Comparison of ENCODE assay signal across 8 cellular contexts in genomic region chr10:102117391-102118159, GRCh38. TPM values are rescaled to one million over a fixed set of nuclear protein-coding genes. Genes with fewer than 3 reads are reported as not detected.
DNase-seq lines count a peak whose midpoint lies in the region; ATAC-seq, FAIRE-seq and TF ChIP-seq lines count a peak whose summit lies in the region.

No MANE protein-coding gene starts in this region.

- H3K9me3 ChIP-seq in AG04450 (ENCODE audit: control insufficient read depth, insufficient read depth, low read length): no peaks in the 10 kb centered on the region
- H3K9me3 ChIP-seq in H1 (ENCODE audit: insufficient read depth in 2 of 2, low read depth in 1 of 2, low read length in 1 of 2): no peaks in the 10 kb centered on the region

- H2BK15ac ChIP-seq in H1 (ENCODE audit: low read length): peak overlapping the region; percentile 97
- no peak overlapping the region for H2BK15ac ChIP-seq in mesendoderm (replicated peaks; ENCODE audit: low read depth)

- H2AFZ ChIP-seq in H1 (ENCODE audit: low read length): no peak overlapping the region

- no peak for TF ChIP-seq POLR2A in H1 (IDR thresholded peaks at IDR 0.05; ENCODE audit: control extremely low read depth in 1 of 2, low read depth in 2 of 2, low read length in 2 of 2)

- ATAC-seq in GM21576 (IDR thresholded peaks at IDR 0.05; ENCODE audit: unreplicated experiment): no peak

- peak; percentile 66 for FAIRE-seq in H1 (lab: Jason Lieb, UNC)

- peaks cover 14% of the 10 kb centered on the region in 2 experiments for H4K20me1 ChIP-seq in H1 (replicated peaks in 1 of 2; ENCODE audit: control insufficient read depth in 1 of 2, insufficient read depth in 2 of 2, low read length in 2 of 2)

- H3K56ac ChIP-seq in H1 (replicated peaks; ENCODE audit: insufficient read length, low read depth, low read length): peak overlapping the region; percentile 34
- H3K56ac ChIP-seq in mesendoderm (ENCODE audit: low read length): peak overlapping the region; percentile 73

- peaks cover 8% of the 10 kb centered on the region for H3K36me3 Mint-ChIP-seq in activated CD4-positive, alpha-beta memory T cell treated with anti-CD3 and anti-CD28 coated beads, Interleukin-2, amount 10 ng/mL, durations not matched to agents 7 days and 5 days (ENCODE audit: low read depth)

- H2BK20ac ChIP-seq in H1 (ENCODE audit: low read length): peak overlapping the region; percentile 94

- H4K8ac ChIP-seq in H1 (ENCODE audit: extremely low read depth, insufficient read depth, low read length) (peak overlapping the region; percentile 47), mesendoderm (ENCODE audit: low read depth, low read length) (no peak overlapping the region)

- H3K4me2 ChIP-seq in H1 (ENCODE audit: insufficient read depth in 1 of 2, low read depth in 2 of 2, low read length in 2 of 2) (peak overlapping the region; percentile 65 to 94), mesendoderm (ENCODE audit: low read length) (peak overlapping the region; percentile 21)

- H2BK120ac ChIP-seq in H1 (replicated peaks; ENCODE audit: low read depth, low read length): peak overlapping the region; percentile 77
- no peak overlapping the region for H2BK120ac ChIP-seq in mesendoderm (ENCODE audit: low read depth, low read length)

- 31% methylated on average over 9 of the region's 12 CpGs; no CpG with 5 or more reads in 1 of the 2 experiments for WGBS in H1 (ENCODE audit: extremely low coverage in 1 of 2, insufficient coverage in 1 of 2, insufficient read length in 1 of 2, insufficient replicate concordance in 2 of 2, low coverage in 1 of 2, low lambda C conversion rate in 2 of 2, missing lambda C conversion rate in 1 of 2), 2 experiments
- WGBS in mesendoderm (ENCODE audit: extremely low coverage, insufficient coverage, low lambda C conversion rate): no CpG with 5 or more reads among the region's 12 CpGs

- H2AK5ac ChIP-seq in H1 (ENCODE audit: low read depth, low read length): peak overlapping the region; percentile 96
- peak overlapping the region; percentile 78 for H2AK5ac ChIP-seq in mesendoderm (ENCODE audit: low read length)

- H3K14ac ChIP-seq in H1 (ENCODE audit: insufficient read length): no peak overlapping the region

- H3K79me2 ChIP-seq in H1 (ENCODE audit: control insufficient read depth in 1 of 2, insufficient read depth in 2 of 2, low read length in 2 of 2) (peaks cover 23 to 60% of the 10 kb centered on the region in 2 experiments), mesendoderm (ENCODE audit: control insufficient read depth, insufficient read depth, low read length) (peaks cover 55% of the 10 kb centered on the region)

- H3K18ac ChIP-seq in H1 (ENCODE audit: extremely low read depth, low read length) (peak overlapping the region; percentile 98), mesendoderm (ENCODE audit: low read length) (peak overlapping the region; percentile 1)

- peak overlapping the region in 3 of 4 experiments; percentile 42 to 55 (median 46); a peak in 5 of 7 replicates for H3K9ac ChIP-seq in H1 (replicated peaks in 1 of 4; ENCODE audit: extremely low read depth in 1 of 4, low read depth in 3 of 4, low read length in 3 of 4)
- peak overlapping the region; percentile 40 for H3K9ac ChIP-seq in mesendoderm (ENCODE audit: low read length)

- TF ChIP-seq EP300 in H1 (IDR thresholded peaks at IDR 0.05; ENCODE audit: borderline replicate concordance in 1 of 2, low read depth in 2 of 2, low read length in 2 of 2): no peak

- peak overlapping the region; percentile 91 for H3K27ac Mint-ChIP-seq in activated CD4-positive, alpha-beta memory T cell treated with anti-CD3 and anti-CD28 coated beads, Interleukin-2, amount 10 ng/mL, durations not matched to agents 7 days and 5 days

- H3K36me3 ChIP-seq in H1 (ENCODE audit: control insufficient read depth in 2 of 4, insufficient read depth in 4 of 4, low read length in 3 of 4) (no peaks in the 10 kb centered on the region), mesendoderm (ENCODE audit: control insufficient read depth, insufficient read depth, low read length) (no peaks in the 10 kb centered on the region)

- no peaks in the 10 kb centered on the region for H3K27me3 Mint-ChIP-seq in activated CD4-positive, alpha-beta memory T cell treated with anti-CD3 and anti-CD28 coated beads, Interleukin-2, amount 10 ng/mL, durations not matched to agents 7 days and 5 days

- H3K23ac ChIP-seq in H1 (ENCODE audit: insufficient read length) (no peak overlapping the region), mesendoderm (ENCODE audit: low read length) (peak overlapping the region; percentile 70)

- H3K4me1 ChIP-seq in H1 (replicated peaks in 1 of 4; ENCODE audit: control insufficient read depth in 3 of 4, insufficient read depth in 4 of 4, low read length in 3 of 4) (peaks cover 30 to 56% (median 35%) of the 10 kb centered on the region in 4 experiments), mesendoderm (ENCODE audit: control insufficient read depth, low read depth, low read length) (peaks cover 33% of the 10 kb centered on the region)

- DNase-seq in AG04450 (ENCODE audit: low read depth, low spot score) (peak; percentile 41), H4 (ENCODE audit: low spot score) (peak; percentile 89), NCI-H69 (lab: John Stamatoyannopoulos, UW) (peak; percentile 94), H1 (ENCODE audit: low read depth in 1 of 2, low spot score in 2 of 2) (peak in 1 of 2 experiments; percentile 73), mesendoderm (peak; percentile 79)
- DNase-seq in activated CD4-positive, alpha-beta memory T cell treated with anti-CD3 and anti-CD28 coated beads, Interleukin-2, amount 10 ng/mL, durations not matched to agents 7 days and 5 days: peak; percentile 72
- peak; percentile 37 for DNase-seq in stimulated activated CD8-positive, alpha-beta memory T cell treated with anti-CD3 and anti-CD28 coated beads, Interleukin-12 subunit alpha, Interleukin-12 subunit beta, amount 100 ng/mL, for 4 hours (ENCODE audit: low read depth)

- TF ChIP-seq CTCF in AG04450 (IDR thresholded peaks at IDR 0.05; ENCODE audit: low read depth, low read length) (peak; percentile 34), H1 (IDR thresholded peaks at IDR 0.05; ENCODE audit: control extremely low read depth in 1 of 3, insufficient read depth in 1 of 3, low read depth in 1 of 3, low read length in 3 of 3) (peak; percentile 24 to 46 (median 30); a peak in 3 of 4 replicates)

- H4K5ac ChIP-seq in H1 (ENCODE audit: insufficient read length, low read depth, low read length) (peak overlapping the region; percentile 73), mesendoderm (ENCODE audit: low read length) (no peak overlapping the region)

- H3K27me3 ChIP-seq in AG04450 (ENCODE audit: control insufficient read depth, insufficient read depth, low read length) (no peaks in the 10 kb centered on the region), H1 (replicated peaks in 1 of 4; ENCODE audit: control insufficient read depth in 3 of 4, extremely low read depth in 1 of 4, insufficient read depth in 3 of 4, low read length in 3 of 4) (no peaks in the 10 kb centered on the region), mesendoderm (ENCODE audit: insufficient read depth, low read length, poor library complexity) (no peaks in the 10 kb centered on the region)

- POLR2A ChIA-PET in AG04450 (lab: Yijun Ruan, JAX): no interaction called here
- POLR2A ChIA-PET in activated CD4-positive, alpha-beta memory T cell treated with anti-CD3 and anti-CD28 coated beads, Interleukin-2, amount 10 ng/mL, durations not matched to agents 7 days and 5 days (lab: Charles Lee): interaction anchor here (0.9 to 2.6 kb wide), 8 partner anchors 18 to 529 kb away, joined by 3 to 8 read pairs (median 4); partner anchors contain the start of genes C10orf95, NOLC1 and OGA
- POLR2A ChIA-PET in H1 (lab: Charles Lee; ENCODE audit: partially characterized antibody): interaction anchor here (0.6 to 5.0 kb wide), 13 partner anchors 9 to 319 kb away, joined by 3 to 30 read pairs (median 5); partner anchors contain the start of genes ARMH3, NOLC1 and PPRC1

- peak overlapping the region; percentile 100 for H2BK12ac ChIP-seq in H1 (ENCODE audit: low read depth, low read length)

- no peaks in the 10 kb centered on the region for H3K9me3 Mint-ChIP-seq in activated CD4-positive, alpha-beta memory T cell treated with anti-CD3 and anti-CD28 coated beads, Interleukin-2, amount 10 ng/mL, durations not matched to agents 7 days and 5 days

- H3K4ac ChIP-seq in H1 (replicated peaks; ENCODE audit: insufficient read length, low read depth, low read length) (peak overlapping the region; percentile 89), mesendoderm (ENCODE audit: low read depth, low read length) (peak overlapping the region; percentile 4)

- TF ChIP-seq RAD21 in H1 (IDR thresholded peaks at IDR 0.05 in 1 of 2, conservative IDR thresholded peaks at IDR 0.05 in 1 of 2; ENCODE audit: low read depth in 2 of 2, low read length in 2 of 2): 0 out of 4 replicates have a peak, but pooled peaks of 1 of the 2 experiments have one; percentile 4

- CTCF ChIA-PET in AG04450 (lab: Charles Lee): interaction anchor here (0.6 to 0.8 kb wide), 2 partner anchors 50 to 52 kb away, joined by 3 read pairs; no protein-coding TSS in a partner anchor
- CTCF ChIA-PET in activated CD4-positive, alpha-beta memory T cell treated with anti-CD3 and anti-CD28 coated beads, Interleukin-2, amount 10 ng/mL, durations not matched to agents 7 days and 5 days (lab: Charles Lee): interaction anchor here (1.2 kb wide), 1 partner anchor 61 kb away, joined by 4 read pairs; no protein-coding TSS in a partner anchor
- CTCF ChIA-PET in H1 (lab: Charles Lee; ENCODE audit: partially characterized antibody): interaction anchor here (1.0 to 1.9 kb wide), 8 partner anchors 10 to 282 kb away, joined by 3 to 5 read pairs (median 4); no protein-coding TSS in a partner anchor

- peak overlapping the region; percentile 98 for H2BK5ac ChIP-seq in H1 (ENCODE audit: low read depth, low read length)
- H2BK5ac ChIP-seq in mesendoderm (ENCODE audit: low read length): peak overlapping the region; percentile 70

- H3K27ac ChIP-seq in AG04450 (ENCODE audit: low read depth, low read length) (peak overlapping the region; percentile 89), H1 (ENCODE audit: low read depth, low read length) (peak overlapping the region; percentile 75), mesendoderm (ENCODE audit: low read depth, low read length) (peak overlapping the region; percentile 48)

- H3K4me3 ChIP-seq in AG04450 (ENCODE audit: low read depth, low read length) (peak overlapping the region; percentile 91), H1 (ENCODE audit: extremely low read depth in 1 of 4, insufficient read depth in 2 of 4, low read depth in 3 of 4, low read length in 4 of 4) (peak overlapping the region in 3 of 4 experiments; percentile 13 to 93 (median 20); a peak in 7 of 8 replicates), mesendoderm (ENCODE audit: low read length) (no peak overlapping the region)

- H3K4me1 Mint-ChIP-seq in activated CD4-positive, alpha-beta memory T cell treated with anti-CD3 and anti-CD28 coated beads, Interleukin-2, amount 10 ng/mL, durations not matched to agents 7 days and 5 days: peaks cover 65% of the 10 kb centered on the region

- peaks cover 24% of the 10 kb centered on the region for H3K23me2 ChIP-seq in H1 (ENCODE audit: low read depth, low read length)

- H3K79me1 ChIP-seq in H1 (ENCODE audit: low read depth, low read length): peaks cover 7% of the 10 kb centered on the region; the same call in 1 of the 2 replicates
- H3K79me1 ChIP-seq in mesendoderm (ENCODE audit: low read length): peaks cover 12% of the 10 kb centered on the region

- H4K91ac ChIP-seq in H1 (replicated peaks; ENCODE audit: insufficient read length, low read length): peak overlapping the region; percentile 97

- H3K4me3 Mint-ChIP-seq in activated CD4-positive, alpha-beta memory T cell treated with anti-CD3 and anti-CD28 coated beads, Interleukin-2, amount 10 ng/mL, durations not matched to agents 7 days and 5 days: peak overlapping the region; percentile 91

RNA-seq across cellular contexts. Expression of gene LDB1, which starts 2.6 kb away (rescaled TPM):
- polyA plus RNA-seq in AG04450 (2011; rRNA removed) (95.7 and 106 TPM in 2 replicates), H1 (2011; rRNA removed) (138 and 170 TPM in 2 replicates)
- polyA minus RNA-seq in AG04450 (2011; rRNA and poly(A)+ RNA removed): 163 and 199 TPM in 2 replicates
- total RNA-seq in H4 (2014; rRNA removed; shearing (Covaris generic)): 16.8 and 31.3 TPM in 2 replicates
- total RNA-seq in activated CD4-positive, alpha-beta memory T cell treated with anti-CD3 and anti-CD28 coated beads, Interleukin-2, amount 10 ng/mL, durations not matched to agents 7 days and 5 days: 10 to 100 TPM; 81.3 to 83.1 TPM
- total RNA-seq in H1 (2021; fragmentation: NEBNext Ultra II Directional; extraction: Animal tissue kit (Norgen Biotek cat#: 25700)): 88.4 and 88.8 TPM in 2 replicates
- 134 TPM for polyA plus RNA-seq in H1 (2011; cell fraction: cytosol; rRNA removed)
- polyA plus RNA-seq in H1 (2011; cell fraction: nucleus; rRNA removed): 345 TPM
- polyA plus RNA-seq in H1 (2012, experiment 1 of 2): 91.5 to 105 TPM (median 97.6 TPM) in 4 replicates
- 61.4 TPM for polyA plus RNA-seq in H1 (2012, experiment 2 of 2)
- 72.4 TPM for polyA plus RNA-seq in H1 (2013, experiment 1 of 2)
- polyA plus RNA-seq in H1 (2013, experiment 2 of 2): 63.4 TPM
- polyA minus RNA-seq in H1 (2011; rRNA and poly(A)+ RNA removed): 136 and 173 TPM in 2 replicates
- polyA minus RNA-seq in H1 (2011; cell fraction: cytosol; rRNA and poly(A)+ RNA removed): 72.1 TPM
- 91.2 TPM for polyA minus RNA-seq in H1 (2011; cell fraction: nucleus; rRNA and poly(A)+ RNA removed)
- polyA plus RNA-seq in mesendoderm (2013, experiment 1 of 2): 57.8 TPM
- 57.6 TPM for polyA plus RNA-seq in mesendoderm (2013, experiment 2 of 2)

RNA-seq across cellular contexts. Expression of gene PPRC1, which starts 15.3 kb away (rescaled TPM):
- polyA plus RNA-seq in AG04450 (2011; rRNA removed) (14.1 and 18.5 TPM in 2 replicates), H1 (2011; rRNA removed) (46.5 and 65.3 TPM in 2 replicates)
- 31.1 and 37.4 TPM in 2 replicates for polyA minus RNA-seq in AG04450 (2011; rRNA and poly(A)+ RNA removed)
- total RNA-seq in H4 (2014; rRNA removed; shearing (Covaris generic)): 12.8 and 14.7 TPM in 2 replicates
- 10 to 100 TPM; 32.5 to 35.8 TPM for total RNA-seq in activated CD4-positive, alpha-beta memory T cell treated with anti-CD3 and anti-CD28 coated beads, Interleukin-2, amount 10 ng/mL, durations not matched to agents 7 days and 5 days
- 86.2 and 88.4 TPM in 2 replicates for total RNA-seq in H1 (2021; fragmentation: NEBNext Ultra II Directional; extraction: Animal tissue kit (Norgen Biotek cat#: 25700))
- polyA plus RNA-seq in H1 (2011; cell fraction: cytosol; rRNA removed): 34.7 TPM
- 83.7 TPM for polyA plus RNA-seq in H1 (2011; cell fraction: nucleus; rRNA removed)
- 59.8 to 81.4 TPM (median 78.6 TPM) in 4 replicates for polyA plus RNA-seq in H1 (2012, experiment 1 of 2)
- polyA plus RNA-seq in H1 (2012, experiment 2 of 2): 59.2 TPM
- polyA plus RNA-seq in H1 (2013, experiment 1 of 2): 61.6 TPM
- polyA plus RNA-seq in H1 (2013, experiment 2 of 2): 58.6 TPM
- 73.5 and 89.5 TPM in 2 replicates for polyA minus RNA-seq in H1 (2011; rRNA and poly(A)+ RNA removed)
- polyA minus RNA-seq in H1 (2011; cell fraction: cytosol; rRNA and poly(A)+ RNA removed): 52.6 TPM
- 53.6 TPM for polyA minus RNA-seq in H1 (2011; cell fraction: nucleus; rRNA and poly(A)+ RNA removed)
- 74.1 TPM for polyA plus RNA-seq in mesendoderm (2013, experiment 1 of 2)
- polyA plus RNA-seq in mesendoderm (2013, experiment 2 of 2): 73.8 TPM

RNA-seq across cellular contexts. Expression of gene NOLC1, which starts 34.6 kb away (rescaled TPM):
- polyA plus RNA-seq in AG04450 (2011; rRNA removed): 60.9 and 80.8 TPM in 2 replicates
- polyA minus RNA-seq in AG04450 (2011; rRNA and poly(A)+ RNA removed): 46.1 and 47.3 TPM in 2 replicates
- 55.3 and 72.3 TPM in 2 replicates for total RNA-seq in H4 (2014; rRNA removed; shearing (Covaris generic))
- total RNA-seq in activated CD4-positive, alpha-beta memory T cell treated with anti-CD3 and anti-CD28 coated beads, Interleukin-2, amount 10 ng/mL, durations not matched to agents 7 days and 5 days: 10 to 100 TPM; 57.0 to 64.3 TPM
- total RNA-seq in H1 (2021; fragmentation: NEBNext Ultra II Directional; extraction: Animal tissue kit (Norgen Biotek cat#: 25700)): 191 and 194 TPM in 2 replicates
- polyA plus RNA-seq in H1 (2011; rRNA removed): 63.5 and 86.3 TPM in 2 replicates
- 167 TPM for polyA plus RNA-seq in H1 (2011; cell fraction: cytosol; rRNA removed)
- polyA plus RNA-seq in H1 (2011; cell fraction: nucleus; rRNA removed): 72.4 TPM
- 146 to 155 TPM (median 150 TPM) in 4 replicates for polyA plus RNA-seq in H1 (2012, experiment 1 of 2)
- polyA plus RNA-seq in H1 (2012, experiment 2 of 2): 11.2 TPM
- polyA plus RNA-seq in H1 (2013, experiment 1 of 2): 180 TPM
- 184 TPM for polyA plus RNA-seq in H1 (2013, experiment 2 of 2)
- polyA minus RNA-seq in H1 (2011; rRNA and poly(A)+ RNA removed): 81.9 and 106 TPM in 2 replicates
- 71.8 TPM for polyA minus RNA-seq in H1 (2011; cell fraction: cytosol; rRNA and poly(A)+ RNA removed)
- polyA minus RNA-seq in H1 (2011; cell fraction: nucleus; rRNA and poly(A)+ RNA removed): 41.1 TPM
- polyA plus RNA-seq in mesendoderm (2013, experiment 1 of 2): 285 TPM
- polyA plus RNA-seq in mesendoderm (2013, experiment 2 of 2): 294 TPM

RNA-seq across cellular contexts. Expression of gene HPS6, which starts 52.4 kb away (rescaled TPM):
- 6.4 and 9.0 TPM in 2 replicates for polyA plus RNA-seq in AG04450 (2011; rRNA removed)
- 12.9 and 19.3 TPM in 2 replicates for polyA minus RNA-seq in AG04450 (2011; rRNA and poly(A)+ RNA removed)
- total RNA-seq in H4 (2014; rRNA removed; shearing (Covaris generic)): 6.3 and 16.8 TPM in 2 replicates
- 10 to 100 TPM; 24.7 to 25.7 TPM for total RNA-seq in activated CD4-positive, alpha-beta memory T cell treated with anti-CD3 and anti-CD28 coated beads, Interleukin-2, amount 10 ng/mL, durations not matched to agents 7 days and 5 days
- 16.2 and 17.7 TPM in 2 replicates for total RNA-seq in H1 (2021; fragmentation: NEBNext Ultra II Directional; extraction: Animal tissue kit (Norgen Biotek cat#: 25700))
- polyA plus RNA-seq in H1 (2011; rRNA removed): 10.2 and 12.3 TPM in 2 replicates
- 8.5 TPM for polyA plus RNA-seq in H1 (2011; cell fraction: cytosol; rRNA removed)
- 9.5 TPM for polyA plus RNA-seq in H1 (2011; cell fraction: nucleus; rRNA removed)
- 7.7 to 13.0 TPM (median 11.5 TPM) in 4 replicates for polyA plus RNA-seq in H1 (2012, experiment 1 of 2)
- 14.0 TPM for polyA plus RNA-seq in H1 (2012, experiment 2 of 2)
- 8.3 TPM for polyA plus RNA-seq in H1 (2013, experiment 1 of 2)
- polyA plus RNA-seq in H1 (2013, experiment 2 of 2): 8.2 TPM
- polyA minus RNA-seq in H1 (2011; rRNA and poly(A)+ RNA removed): 8.9 and 10.7 TPM in 2 replicates
- 10.3 TPM for polyA minus RNA-seq in H1 (2011; cell fraction: cytosol; rRNA and poly(A)+ RNA removed)
- polyA minus RNA-seq in H1 (2011; cell fraction: nucleus; rRNA and poly(A)+ RNA removed): 7.0 TPM
- 4.6 TPM for polyA plus RNA-seq in mesendoderm (2013, experiment 1 of 2)
- 4.8 TPM for polyA plus RNA-seq in mesendoderm (2013, experiment 2 of 2)
